ENCODE assay signal across 1 cellular context in the genomic region with DNA sequence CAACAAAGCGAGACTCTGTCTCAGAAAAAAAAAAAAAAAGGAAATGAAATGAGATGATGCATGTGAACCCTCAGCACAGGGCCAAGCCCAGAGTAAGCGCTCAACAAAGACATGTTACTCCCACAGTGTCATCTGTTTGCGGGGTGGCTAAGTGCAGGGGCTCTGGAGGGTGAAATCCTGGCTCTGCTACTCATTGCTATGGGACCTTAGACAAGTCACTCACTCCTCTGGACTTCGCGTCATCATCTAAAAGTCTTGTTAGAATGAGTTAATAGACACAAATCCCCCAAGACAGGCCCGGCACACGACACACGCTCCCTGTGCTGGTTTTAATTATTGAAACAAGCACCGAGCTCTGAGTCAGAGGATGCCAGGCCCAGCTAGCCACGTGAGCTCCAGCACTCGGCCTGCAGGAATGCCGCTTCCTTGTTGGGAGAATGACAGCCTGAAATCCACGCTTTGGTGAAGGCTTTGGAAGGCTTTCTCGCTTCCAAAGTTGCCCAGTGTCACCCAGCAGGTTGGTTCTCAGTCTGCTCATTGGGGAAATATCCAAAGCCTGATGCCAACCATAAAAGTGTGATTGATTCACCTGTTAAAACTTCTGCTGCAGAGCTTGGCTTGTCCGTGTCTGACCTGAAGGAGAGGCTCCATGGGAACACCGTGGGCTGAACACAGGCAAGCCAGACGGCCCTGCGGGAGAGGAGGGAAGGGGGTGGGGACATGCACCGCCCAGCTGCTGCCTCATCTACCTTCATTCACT.
TF ChIP-seq lines count a peak whose summit lies in the region.

No MANE protein-coding gene starts in this region.

TF ChIP-seq in HepG2, 621 proteins besides CTCF, POLR2A, EP300 and RAD21 (continued from another document and continues in another):
- no peak for TF ChIP-seq ZNF512B (CRISPR knock-in tag; IDR thresholded peaks at IDR 0.05; ENCODE audit: borderline replicate concordance)
- TF ChIP-seq, protein P1, sequence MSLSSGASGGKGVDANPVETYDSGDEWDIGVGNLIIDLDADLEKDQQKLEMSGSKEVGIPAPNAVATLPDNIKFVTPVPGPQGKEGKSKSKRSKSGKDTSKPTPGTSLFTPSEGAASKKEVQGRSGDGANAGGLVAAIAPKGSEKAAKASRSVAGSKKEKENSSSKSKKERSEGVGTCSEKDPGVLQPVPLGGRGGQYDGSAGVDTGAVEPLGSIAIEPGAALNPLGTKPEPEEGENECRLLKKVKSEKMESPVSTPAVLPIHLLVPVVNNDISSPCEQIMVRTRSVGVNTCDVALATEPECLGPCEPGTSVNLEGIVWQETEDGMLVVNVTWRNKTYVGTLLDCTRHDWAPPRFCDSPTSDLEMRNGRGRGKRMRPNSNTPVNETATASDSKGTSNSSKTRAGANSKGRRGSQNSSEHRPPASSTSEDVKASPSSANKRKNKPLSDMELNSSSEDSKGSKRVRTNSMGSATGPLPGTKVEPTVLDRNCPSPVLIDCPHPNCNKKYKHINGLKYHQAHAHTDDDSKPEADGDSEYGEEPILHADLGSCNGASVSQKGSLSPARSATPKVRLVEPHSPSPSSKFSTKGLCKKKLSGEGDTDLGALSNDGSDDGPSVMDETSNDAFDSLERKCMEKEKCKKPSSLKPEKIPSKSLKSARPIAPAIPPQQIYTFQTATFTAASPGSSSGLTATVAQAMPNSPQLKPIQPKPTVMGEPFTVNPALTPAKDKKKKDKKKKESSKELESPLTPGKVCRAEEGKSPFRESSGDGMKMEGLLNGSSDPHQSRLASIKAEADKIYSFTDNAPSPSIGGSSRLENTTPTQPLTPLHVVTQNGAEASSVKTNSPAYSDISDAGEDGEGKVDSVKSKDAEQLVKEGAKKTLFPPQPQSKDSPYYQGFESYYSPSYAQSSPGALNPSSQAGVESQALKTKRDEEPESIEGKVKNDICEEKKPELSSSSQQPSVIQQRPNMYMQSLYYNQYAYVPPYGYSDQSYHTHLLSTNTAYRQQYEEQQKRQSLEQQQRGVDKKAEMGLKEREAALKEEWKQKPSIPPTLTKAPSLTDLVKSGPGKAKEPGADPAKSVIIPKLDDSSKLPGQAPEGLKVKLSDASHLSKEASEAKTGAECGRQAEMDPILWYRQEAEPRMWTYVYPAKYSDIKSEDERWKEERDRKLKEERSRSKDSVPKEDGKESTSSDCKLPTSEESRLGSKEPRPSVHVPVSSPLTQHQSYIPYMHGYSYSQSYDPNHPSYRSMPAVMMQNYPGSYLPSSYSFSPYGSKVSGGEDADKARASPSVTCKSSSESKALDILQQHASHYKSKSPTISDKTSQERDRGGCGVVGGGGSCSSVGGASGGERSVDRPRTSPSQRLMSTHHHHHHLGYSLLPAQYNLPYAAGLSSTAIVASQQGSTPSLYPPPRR (CRISPR knock-in tag; IDR thresholded peaks at IDR 0.05; ENCODE audit: borderline replicate concordance): no peak
- peak; percentile 49 for TF ChIP-seq SAP130 (CRISPR knock-in tag; IDR thresholded peaks at IDR 0.05; ENCODE audit: low read depth)
- TF ChIP-seq, protein P2, sequence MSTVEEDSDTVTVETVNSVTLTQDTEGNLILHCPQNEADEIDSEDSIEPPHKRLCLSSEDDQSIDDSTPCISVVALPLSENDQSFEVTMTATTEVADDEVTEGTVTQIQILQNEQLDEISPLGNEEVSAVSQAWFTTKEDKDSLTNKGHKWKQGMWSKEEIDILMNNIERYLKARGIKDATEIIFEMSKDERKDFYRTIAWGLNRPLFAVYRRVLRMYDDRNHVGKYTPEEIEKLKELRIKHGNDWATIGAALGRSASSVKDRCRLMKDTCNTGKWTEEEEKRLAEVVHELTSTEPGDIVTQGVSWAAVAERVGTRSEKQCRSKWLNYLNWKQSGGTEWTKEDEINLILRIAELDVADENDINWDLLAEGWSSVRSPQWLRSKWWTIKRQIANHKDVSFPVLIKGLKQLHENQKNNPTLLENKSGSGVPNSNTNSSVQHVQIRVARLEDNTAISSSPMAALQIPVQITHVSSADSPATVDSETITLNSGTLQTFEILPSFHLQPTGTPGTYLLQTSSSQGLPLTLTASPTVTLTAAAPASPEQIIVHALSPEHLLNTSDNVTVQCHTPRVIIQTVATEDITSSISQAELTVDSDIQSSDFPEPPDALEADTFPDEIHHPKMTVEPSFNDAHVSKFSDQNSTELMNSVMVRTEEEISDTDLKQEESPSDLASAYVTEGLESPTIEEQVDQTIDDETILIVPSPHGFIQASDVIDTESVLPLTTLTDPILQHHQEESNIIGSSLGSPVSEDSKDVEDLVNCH (CRISPR knock-in tag; IDR thresholded peaks at IDR 0.05): no peak
- TF ChIP-seq ZNF7 (CRISPR knock-in tag; IDR thresholded peaks at IDR 0.05): no peak
- TF ChIP-seq, protein P3, sequence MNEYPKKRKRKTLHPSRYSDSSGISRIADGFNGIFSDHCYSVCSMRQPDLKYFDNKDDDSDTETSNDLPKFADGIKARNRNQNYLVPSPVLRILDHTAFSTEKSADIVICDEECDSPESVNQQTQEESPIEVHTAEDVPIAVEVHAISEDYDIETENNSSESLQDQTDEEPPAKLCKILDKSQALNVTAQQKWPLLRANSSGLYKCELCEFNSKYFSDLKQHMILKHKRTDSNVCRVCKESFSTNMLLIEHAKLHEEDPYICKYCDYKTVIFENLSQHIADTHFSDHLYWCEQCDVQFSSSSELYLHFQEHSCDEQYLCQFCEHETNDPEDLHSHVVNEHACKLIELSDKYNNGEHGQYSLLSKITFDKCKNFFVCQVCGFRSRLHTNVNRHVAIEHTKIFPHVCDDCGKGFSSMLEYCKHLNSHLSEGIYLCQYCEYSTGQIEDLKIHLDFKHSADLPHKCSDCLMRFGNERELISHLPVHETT (CRISPR knock-in tag; conservative IDR thresholded peaks at IDR 0.05): no peak
- TF ChIP-seq ZNF720 (CRISPR knock-in tag; IDR thresholded peaks at IDR 0.05): no peak
- peak; percentile 67 for TF ChIP-seq FOSL2 (CRISPR knock-in tag; IDR thresholded peaks at IDR 0.05)
- no peak for TF ChIP-seq ZNF207 (IDR thresholded peaks at IDR 0.05; ENCODE audit: borderline replicate concordance)
- TF ChIP-seq ZNF780A (CRISPR knock-in tag; IDR thresholded peaks at IDR 0.05): no peak
- TF ChIP-seq SALL1 (CRISPR knock-in tag; IDR thresholded peaks at IDR 0.05): 0 out of 2 replicates have a peak, but pooled peaks have one; percentile 14
- no peak for TF ChIP-seq MED8 (CRISPR knock-in tag; IDR thresholded peaks at IDR 0.05; ENCODE audit: insufficient replicate concordance)
- TF ChIP-seq, protein P4, sequence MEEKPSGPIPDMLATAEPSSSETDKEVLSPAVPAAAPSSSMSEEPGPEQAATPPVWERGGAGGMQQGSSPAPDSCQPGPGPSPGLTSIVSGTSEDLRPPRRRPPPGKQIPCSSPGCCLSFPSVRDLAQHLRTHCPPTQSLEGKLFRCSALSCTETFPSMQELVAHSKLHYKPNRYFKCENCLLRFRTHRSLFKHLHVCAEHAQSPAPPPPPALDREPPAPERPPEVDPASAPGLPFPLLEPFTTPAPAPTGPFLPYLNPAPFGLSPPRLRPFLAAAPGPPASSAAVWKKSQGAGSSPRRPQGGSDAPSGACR (CRISPR knock-in tag; IDR thresholded peaks at IDR 0.05): 0 out of 2 replicates have a peak, but pooled peaks have one; percentile 33
- TF ChIP-seq TEAD3 (CRISPR knock-in tag; optimal IDR thresholded peaks at IDR 0.05; ENCODE audit: borderline replicate concordance): peak; percentile 59
- TF ChIP-seq USF2 (IDR thresholded peaks at IDR 0.05; ENCODE audit: low read depth, low read length): peak; percentile 39; the same call in 1 of the 2 replicates
- no peak; the same call in 1 of the 2 replicates for TF ChIP-seq USF2 (CRISPR knock-in tag; IDR thresholded peaks at IDR 0.05; ENCODE audit: borderline replicate concordance)
- TF ChIP-seq, protein P5, sequence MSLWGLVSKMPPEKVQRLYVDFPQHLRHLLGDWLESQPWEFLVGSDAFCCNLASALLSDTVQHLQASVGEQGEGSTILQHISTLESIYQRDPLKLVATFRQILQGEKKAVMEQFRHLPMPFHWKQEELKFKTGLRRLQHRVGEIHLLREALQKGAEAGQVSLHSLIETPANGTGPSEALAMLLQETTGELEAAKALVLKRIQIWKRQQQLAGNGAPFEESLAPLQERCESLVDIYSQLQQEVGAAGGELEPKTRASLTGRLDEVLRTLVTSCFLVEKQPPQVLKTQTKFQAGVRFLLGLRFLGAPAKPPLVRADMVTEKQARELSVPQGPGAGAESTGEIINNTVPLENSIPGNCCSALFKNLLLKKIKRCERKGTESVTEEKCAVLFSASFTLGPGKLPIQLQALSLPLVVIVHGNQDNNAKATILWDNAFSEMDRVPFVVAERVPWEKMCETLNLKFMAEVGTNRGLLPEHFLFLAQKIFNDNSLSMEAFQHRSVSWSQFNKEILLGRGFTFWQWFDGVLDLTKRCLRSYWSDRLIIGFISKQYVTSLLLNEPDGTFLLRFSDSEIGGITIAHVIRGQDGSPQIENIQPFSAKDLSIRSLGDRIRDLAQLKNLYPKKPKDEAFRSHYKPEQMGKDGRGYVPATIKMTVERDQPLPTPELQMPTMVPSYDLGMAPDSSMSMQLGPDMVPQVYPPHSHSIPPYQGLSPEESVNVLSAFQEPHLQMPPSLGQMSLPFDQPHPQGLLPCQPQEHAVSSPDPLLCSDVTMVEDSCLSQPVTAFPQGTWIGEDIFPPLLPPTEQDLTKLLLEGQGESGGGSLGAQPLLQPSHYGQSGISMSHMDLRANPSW (CRISPR knock-in tag; IDR thresholded peaks at IDR 0.05; ENCODE audit: borderline replicate concordance): no peak
- TF ChIP-seq, protein P6, sequence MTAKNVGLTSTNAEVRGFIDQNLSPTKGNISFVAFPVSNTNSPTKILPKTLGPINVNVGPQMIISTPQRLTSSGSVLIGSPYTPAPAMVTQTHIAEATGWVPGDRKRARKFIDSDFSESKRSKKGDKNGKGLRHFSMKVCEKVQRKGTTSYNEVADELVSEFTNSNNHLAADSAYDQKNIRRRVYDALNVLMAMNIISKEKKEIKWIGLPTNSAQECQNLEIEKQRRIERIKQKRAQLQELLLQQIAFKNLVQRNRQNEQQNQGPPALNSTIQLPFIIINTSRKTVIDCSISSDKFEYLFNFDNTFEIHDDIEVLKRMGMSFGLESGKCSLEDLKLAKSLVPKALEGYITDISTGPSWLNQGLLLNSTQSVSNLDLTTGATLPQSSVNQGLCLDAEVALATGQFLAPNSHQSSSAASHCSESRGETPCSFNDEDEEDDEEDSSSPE (CRISPR knock-in tag; IDR thresholded peaks at IDR 0.05): no peak
- no peak for TF ChIP-seq PAX8 (CRISPR knock-in tag; IDR thresholded peaks at IDR 0.05; ENCODE audit: borderline replicate concordance)
- TF ChIP-seq KDM1A (CRISPR knock-in tag; IDR thresholded peaks at IDR 0.05): no peak
- TF ChIP-seq, protein P7, sequence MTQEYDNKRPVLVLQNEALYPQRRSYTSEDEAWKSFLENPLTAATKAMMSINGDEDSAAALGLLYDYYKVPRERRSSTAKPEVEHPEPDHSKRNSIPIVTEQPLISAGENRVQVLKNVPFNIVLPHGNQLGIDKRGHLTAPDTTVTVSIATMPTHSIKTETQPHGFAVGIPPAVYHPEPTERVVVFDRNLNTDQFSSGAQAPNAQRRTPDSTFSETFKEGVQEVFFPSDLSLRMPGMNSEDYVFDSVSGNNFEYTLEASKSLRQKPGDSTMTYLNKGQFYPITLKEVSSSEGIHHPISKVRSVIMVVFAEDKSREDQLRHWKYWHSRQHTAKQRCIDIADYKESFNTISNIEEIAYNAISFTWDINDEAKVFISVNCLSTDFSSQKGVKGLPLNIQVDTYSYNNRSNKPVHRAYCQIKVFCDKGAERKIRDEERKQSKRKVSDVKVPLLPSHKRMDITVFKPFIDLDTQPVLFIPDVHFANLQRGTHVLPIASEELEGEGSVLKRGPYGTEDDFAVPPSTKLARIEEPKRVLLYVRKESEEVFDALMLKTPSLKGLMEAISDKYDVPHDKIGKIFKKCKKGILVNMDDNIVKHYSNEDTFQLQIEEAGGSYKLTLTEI (CRISPR knock-in tag; conservative IDR thresholded peaks at IDR 0.05): no peak
- TF ChIP-seq ZBTB20 (CRISPR knock-in tag; IDR thresholded peaks at IDR 0.05; ENCODE audit: borderline replicate concordance, low read depth): no peak
- TF ChIP-seq ZNF121 (CRISPR knock-in tag; IDR thresholded peaks at IDR 0.05): peak; percentile 36; the same call in 1 of the 2 replicates
- TF ChIP-seq ELF1 (CRISPR knock-in tag; IDR thresholded peaks at IDR 0.05): 0 out of 2 replicates have a peak, but pooled peaks have one; percentile 28
- TF ChIP-seq BHLHE40 (IDR thresholded peaks at IDR 0.05; ENCODE audit: low read length): peak; percentile 87
- TF ChIP-seq ZNF264 (CRISPR knock-in tag; IDR thresholded peaks at IDR 0.05): no peak
- TF ChIP-seq, protein P8, sequence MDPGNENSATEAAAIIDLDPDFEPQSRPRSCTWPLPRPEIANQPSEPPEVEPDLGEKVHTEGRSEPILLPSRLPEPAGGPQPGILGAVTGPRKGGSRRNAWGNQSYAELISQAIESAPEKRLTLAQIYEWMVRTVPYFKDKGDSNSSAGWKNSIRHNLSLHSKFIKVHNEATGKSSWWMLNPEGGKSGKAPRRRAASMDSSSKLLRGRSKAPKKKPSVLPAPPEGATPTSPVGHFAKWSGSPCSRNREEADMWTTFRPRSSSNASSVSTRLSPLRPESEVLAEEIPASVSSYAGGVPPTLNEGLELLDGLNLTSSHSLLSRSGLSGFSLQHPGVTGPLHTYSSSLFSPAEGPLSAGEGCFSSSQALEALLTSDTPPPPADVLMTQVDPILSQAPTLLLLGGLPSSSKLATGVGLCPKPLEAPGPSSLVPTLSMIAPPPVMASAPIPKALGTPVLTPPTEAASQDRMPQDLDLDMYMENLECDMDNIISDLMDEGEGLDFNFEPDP (CRISPR knock-in tag; conservative IDR thresholded peaks at IDR 0.05): 0 out of 2 replicates have a peak, but pooled peaks have one; percentile 64
- TF ChIP-seq SOX5 (CRISPR knock-in tag; IDR thresholded peaks at IDR 0.05; ENCODE audit: borderline replicate concordance): no peak
